In the genomic region with DNA sequence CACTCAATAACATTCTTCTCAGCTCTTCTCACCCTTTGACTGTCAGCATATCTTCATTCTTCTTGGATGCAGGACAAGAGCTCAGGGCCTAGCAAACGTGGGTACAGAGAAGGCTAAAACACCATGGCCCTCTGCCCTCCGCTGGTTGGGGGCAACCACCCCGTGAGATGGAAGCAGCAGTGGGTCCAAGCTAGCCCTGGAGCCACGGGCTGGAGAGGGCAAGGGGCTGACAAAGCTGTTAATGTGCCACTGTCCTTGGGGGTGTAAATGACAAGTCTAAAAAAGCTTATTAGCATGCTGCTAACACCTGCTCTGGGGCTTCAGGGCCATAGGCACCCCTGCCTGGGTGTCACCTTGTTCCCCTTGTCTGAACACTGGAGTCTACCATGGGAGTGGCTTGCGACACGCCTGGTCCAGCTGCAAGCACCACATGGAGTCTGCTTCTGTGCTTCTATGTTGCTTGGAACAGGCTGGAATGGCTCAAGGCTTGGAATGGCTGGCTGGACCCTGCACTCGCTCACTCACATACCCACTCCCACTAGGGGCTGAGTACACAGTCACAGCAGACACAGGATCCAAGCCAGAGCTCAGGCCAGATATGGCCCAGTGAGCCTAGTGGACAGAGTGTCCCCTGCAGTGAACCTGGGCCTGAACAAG, we compare ENCODE assay signal across 19 cellular contexts.
A peak's percentile ranks its signal among the peaks of the same experiment; 100 is the strongest.
DNase-seq lines count a peak whose midpoint lies in the region; ATAC-seq and TF ChIP-seq lines count a peak whose summit lies in the region.
"Had no signal": no experiment of that assay in that cellular context is flagged by ENCODE, and none has a peak within 500 bp of the region (broad histone marks: within the 10 kb centered on the region; RNA-seq: fewer than 3 reads in every experiment).

No MANE protein-coding gene starts in this region.

- H3K36me3 Mint-ChIP-seq in stimulated activated effector memory CD8-positive, alpha-beta T cell treated with anti-CD3 and anti-CD28 coated beads, Interleukin-12 subunit alpha, Interleukin-12 subunit beta, amount 100 ng/mL, for 72 hours, result no peaks in the 10 kb centered on the region
- H3K36me3 Mint-ChIP-seq in Caco-2 (ENCODE audit: insufficient read depth, unreplicated experiment), result no peaks in the 10 kb centered on the region
- H3K36me3 Mint-ChIP-seq: CD4-positive, alpha-beta memory T cell had no signal

- no peak overlapping the region for H3K4me3 Mint-ChIP-seq in stimulated activated effector memory CD8-positive, alpha-beta T cell treated with anti-CD3 and anti-CD28 coated beads, Interleukin-12 subunit alpha, Interleukin-12 subunit beta, amount 100 ng/mL, for 72 hours
- H3K4me3 Mint-ChIP-seq in Caco-2 (ENCODE audit: unreplicated experiment), result no peak overlapping the region
- H3K4me3 Mint-ChIP-seq: CD4-positive, alpha-beta memory T cell; GM23338; HFFc6 had no signal

- no peak overlapping the region for H3K23ac ChIP-seq in neuronal stem cell (ENCODE audit: low read depth, low read length, poor library complexity)

- H2BK120ac ChIP-seq in neuronal stem cell (ENCODE audit: low read depth, low read length), result no peak overlapping the region

- no peaks in the 10 kb centered on the region for H3K4me1 Mint-ChIP-seq in stimulated activated effector memory CD8-positive, alpha-beta T cell treated with anti-CD3 and anti-CD28 coated beads, Interleukin-12 subunit alpha, Interleukin-12 subunit beta, amount 100 ng/mL, for 72 hours
- no peaks in the 10 kb centered on the region for H3K4me1 Mint-ChIP-seq in Caco-2 (ENCODE audit: low read depth, unreplicated experiment)
- H3K4me1 Mint-ChIP-seq: CD4-positive, alpha-beta memory T cell; GM23338 had no signal

- H3K4me1 ChIP-seq in neuronal stem cell (ENCODE audit: control insufficient read depth in 2 of 2, insufficient read depth in 1 of 2, low read depth in 1 of 2, low read length in 2 of 2) (peaks cover 3 to 5% of the 10 kb centered on the region in 2 donors), aorta (ENCODE audit: control insufficient read depth in 1 of 2, insufficient read depth in 2 of 2, low read length in 2 of 2) (no peaks in the 10 kb centered on the region), Caco-2 (no peaks in the 10 kb centered on the region)
- H3K4me1 ChIP-seq: A549 had no signal

- H2AK5ac ChIP-seq in neuronal stem cell (ENCODE audit: low read depth, low read length), result no peak overlapping the region

- no CpG with 5 or more reads among the region's 7 CpGs for WGBS in neuronal stem cell (ENCODE audit: extremely low coverage in 2 of 2, insufficient read length in 2 of 2, insufficient replicate concordance in 1 of 2), 2 donors
- WGBS in aorta, 2 donors, result 90% methylated on average over 7 of the region's 7 CpGs

- H2AFZ ChIP-seq in neuronal stem cell (ENCODE audit: low read length), result peak overlapping the region; percentile 3
- H2AFZ ChIP-seq: GM23338 had no signal

- H3K9me3 ChIP-seq in neuronal stem cell (replicated peaks in 1 of 2; ENCODE audit: control insufficient read depth in 2 of 2, insufficient read depth in 1 of 2, low read depth in 1 of 2, low read length in 2 of 2), result no peaks in the 10 kb centered on the region
- peaks cover 1% of the 10 kb centered on the region for H3K9me3 ChIP-seq in aorta (ENCODE audit: control insufficient read depth, low read length)
- no peaks in the 10 kb centered on the region for H3K9me3 ChIP-seq in Caco-2
- H3K9me3 ChIP-seq: A549 had no signal

- no peak for DNase-seq in Right ventricle myocardium inferior (ENCODE audit: missing footprints)
- DNase-seq in left ventricle myocardium superior, result no peak
- no peak for DNase-seq in neuronal stem cell (ENCODE audit: low spot score)
- DNase-seq in stimulated activated effector memory CD8-positive, alpha-beta T cell treated with anti-CD3 and anti-CD28 coated beads, Interleukin-12 subunit alpha, Interleukin-12 subunit beta, amount 100 ng/mL, for 72 hours (ENCODE audit: low spot score in 2 of 2), result no peak
- DNase-seq in aorta, result no peak
- no peak for DNase-seq in occipital lobe (lab: John Stamatoyannopoulos, UW)
- DNase-seq in stimulated activated CD4-positive, alpha-beta T cell treated with anti-CD3 and anti-CD28 coated beads, Interleukin-2, amount 100 ng/mL, for 48 hours, result no peak
- DNase-seq in Caco-2, result no peak
- DNase-seq: AML-193; Calu3; CD4-positive, alpha-beta memory T cell; H7; HFFc6; IMR-90 had no signal

- H3K27me3 ChIP-seq in neuronal stem cell (ENCODE audit: control insufficient read depth in 3 of 3, insufficient read depth in 3 of 3, low read depth in 1 of 3, low read length in 3 of 3) (no peaks in the 10 kb centered on the region), aorta (ENCODE audit: control insufficient read depth in 1 of 2, insufficient read depth in 2 of 2, low read length in 1 of 2) (no peaks in the 10 kb centered on the region), Caco-2 (replicated peaks; ENCODE audit: control insufficient read depth, insufficient read depth, low read length) (no peaks in the 10 kb centered on the region)

- TF ChIP-seq CTCF in Caco-2 (IDR thresholded peaks at IDR 0.05; ENCODE audit: insufficient read depth in 1 of 2, low read depth in 1 of 2, low read length in 1 of 2, severe bottlenecking in 1 of 2, unreplicated experiment in 1 of 2), result no peak

- peaks cover 7% of the 10 kb centered on the region for H3K9me3 Mint-ChIP-seq in stimulated activated effector memory CD8-positive, alpha-beta T cell treated with anti-CD3 and anti-CD28 coated beads, Interleukin-12 subunit alpha, Interleukin-12 subunit beta, amount 100 ng/mL, for 72 hours
- H3K9me3 Mint-ChIP-seq in Caco-2 (ENCODE audit: unreplicated experiment), result no peaks in the 10 kb centered on the region

- POLR2A ChIA-PET in Caco-2 (lab: Charles Lee), result no interaction called here

- CTCF ChIA-PET in Caco-2 (lab: Charles Lee), result no interaction called here

- no peak overlapping the region for H3K27ac Mint-ChIP-seq in stimulated activated effector memory CD8-positive, alpha-beta T cell treated with anti-CD3 and anti-CD28 coated beads, Interleukin-12 subunit alpha, Interleukin-12 subunit beta, amount 100 ng/mL, for 72 hours
- no peak overlapping the region for H3K27ac Mint-ChIP-seq in Caco-2 (ENCODE audit: unreplicated experiment)
- H3K27ac Mint-ChIP-seq: CD4-positive, alpha-beta memory T cell; GM23338; HFFc6 had no signal

- intact Hi-C loops in Right ventricle myocardium inferior (cut with DNase I) (no loop called here), left ventricle myocardium superior (cut with micrococcal nuclease) (no loop called here), aorta (cut with DNase I) (no loop called here), Caco-2 (cut with micrococcal nuclease; ENCODE audit: unreplicated experiment) (no loop called here)

- H3K4ac ChIP-seq in neuronal stem cell (ENCODE audit: low read length), result no peak overlapping the region

- no TSS peak for BruUV-seq in Caco-2 (replicated peaks; lab: Mats Ljungman, UMichigan)

- H3K4me3 ChIP-seq in neuronal stem cell (ENCODE audit: low read length in 2 of 2) (no peak overlapping the region), aorta (ENCODE audit: low read length in 2 of 2) (no peak overlapping the region), Caco-2 (ENCODE audit: low read depth, low read length) (no peak overlapping the region)
- H3K4me3 ChIP-seq: A549, GM23338 had no signal

- no peak overlapping the region for H3K4me2 ChIP-seq in neuronal stem cell (ENCODE audit: insufficient read depth, low read length, poor library complexity, severe bottlenecking)
- H3K4me2 ChIP-seq: A549, GM23338 had no signal

- no peak overlapping the region for H4K8ac ChIP-seq in neuronal stem cell (ENCODE audit: low read depth, low read length)

- ATAC-seq in Right ventricle myocardium inferior, result peak; percentile 13
- ATAC-seq in left ventricle myocardium superior, result no peak
- peak; percentile 8 for ATAC-seq in stimulated activated effector memory CD8-positive, alpha-beta T cell treated with anti-CD3 and anti-CD28 coated beads, Interleukin-12 subunit alpha, Interleukin-12 subunit beta, amount 100 ng/mL, for 72 hours
- ATAC-seq in aorta (ENCODE audit: low FRiP score), result peak; percentile 12
- ATAC-seq: A549, GM23338, HCT116 had no signal

- no peak overlapping the region for H3K9ac ChIP-seq in neuronal stem cell (ENCODE audit: low read depth, low read length, poor library complexity)

- no peaks in the 10 kb centered on the region for H3K36me3 ChIP-seq in neuronal stem cell (replicated peaks in 1 of 2; ENCODE audit: control insufficient read depth in 2 of 2, insufficient read depth in 2 of 2, low read length in 2 of 2)
- no peaks in the 10 kb centered on the region for H3K36me3 ChIP-seq in aorta (ENCODE audit: control insufficient read depth in 1 of 2, insufficient read depth in 2 of 2, low read length in 1 of 2)
- no peaks in the 10 kb centered on the region for H3K36me3 ChIP-seq in Caco-2 (ENCODE audit: control insufficient read depth, insufficient read depth, low read length)

- H2BK12ac ChIP-seq in neuronal stem cell (ENCODE audit: low read length), result no peak overlapping the region

- no peak overlapping the region for H2BK15ac ChIP-seq in neuronal stem cell (ENCODE audit: low read length)

- H3K27ac ChIP-seq in neuronal stem cell (replicated peaks; ENCODE audit: low read length), result no peak overlapping the region
- no peak overlapping the region for H3K27ac ChIP-seq in aorta (ENCODE audit: low read depth in 1 of 2, low read length in 2 of 2)
- H3K27ac ChIP-seq: 22Rv1, A549, C4-2B had no signal

- H2BK5ac ChIP-seq in neuronal stem cell (ENCODE audit: low read length), result no peak overlapping the region

- no peaks in the 10 kb centered on the region for H3K79me1 ChIP-seq in neuronal stem cell (ENCODE audit: low read depth, low read length)

- no peaks in the 10 kb centered on the region for H3K27me3 Mint-ChIP-seq in Caco-2 (ENCODE audit: insufficient read depth, unreplicated experiment)
- H3K27me3 Mint-ChIP-seq: CD4-positive, alpha-beta memory T cell had no signal

- H3K18ac ChIP-seq in neuronal stem cell (ENCODE audit: low read length), result peak overlapping the region; percentile 22

- H3K14ac ChIP-seq in neuronal stem cell (ENCODE audit: low read length), result no peak overlapping the region

- H4K91ac ChIP-seq in neuronal stem cell (ENCODE audit: low read depth, low read length, poor library complexity), result no peak overlapping the region
